ENCODE assay signal across 30 cellular contexts in the genomic region with DNA sequence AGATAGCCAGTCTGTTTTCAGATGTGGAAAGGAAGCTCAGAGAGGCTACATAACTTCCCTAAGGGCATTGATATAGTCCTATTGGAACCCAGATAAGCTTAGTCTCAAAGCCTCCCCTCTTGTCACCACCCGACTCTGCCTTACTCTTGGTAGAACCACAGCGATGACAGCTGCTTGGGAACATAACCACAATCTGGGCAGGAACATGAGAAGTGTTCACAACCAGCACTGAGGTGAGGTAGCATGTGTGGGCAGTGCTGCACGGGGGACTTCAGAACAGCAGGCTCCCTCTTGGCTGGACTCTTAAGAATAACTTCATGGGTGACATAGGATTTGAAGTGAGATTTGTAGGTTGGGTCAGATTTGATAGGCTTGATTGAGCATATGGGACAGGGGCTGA. TPM values are rescaled to one million over a fixed set of nuclear protein-coding genes. Genes with fewer than 3 reads are reported as not detected.
DNase-seq lines count a peak whose midpoint lies in the region; ATAC-seq and TF ChIP-seq lines count a peak whose summit lies in the region.
"Had no signal": no experiment of that assay in that cellular context is flagged by ENCODE, and none has a peak within 500 bp of the region (broad histone marks: within the 10 kb centered on the region; RNA-seq: fewer than 3 reads in every experiment).

No MANE protein-coding gene starts in this region.

- TF ChIP-seq CTCF in RWPE2 (IDR thresholded peaks at IDR 0.05; ENCODE audit: poor library complexity, severe bottlenecking) = no peak
- no peak for TF ChIP-seq CTCF in esophagus squamous epithelium (IDR thresholded peaks at IDR 0.05)
- no peak for TF ChIP-seq CTCF in endodermal cell (conservative IDR thresholded peaks at IDR 0.05)

- H3K27me3 Mint-ChIP-seq in endodermal cell (ENCODE audit: insufficient read depth) = peaks cover 68% of the 10 kb centered on the region
- H3K27me3 Mint-ChIP-seq: CD4-positive, alpha-beta memory T cell had no signal

- intact Hi-C loops in esophagus squamous epithelium (cut with DNase I) = no loop called here

- H3K4me3 ChIP-seq in RWPE2 (ENCODE audit: severe bottlenecking) (no peak overlapping the region), esophagus squamous epithelium (no peak overlapping the region), endodermal cell (ENCODE audit: low read length) (no peak overlapping the region)
- H3K4me3 ChIP-seq: GM23248, hepatocyte, sigmoid colon, SK-N-MC, suprapubic skin, uterus had no signal

- H3K4me1 Mint-ChIP-seq in stimulated activated effector memory CD8-positive, alpha-beta T cell treated with anti-CD3 and anti-CD28 coated beads, Interleukin-12 subunit alpha, Interleukin-12 subunit beta, amount 100 ng/mL, for 72 hours = peaks cover 22% of the 10 kb centered on the region
- H3K4me1 Mint-ChIP-seq in endodermal cell = peaks cover 34% of the 10 kb centered on the region
- H3K4me1 Mint-ChIP-seq: naive B cell had no signal

- 43 to 77% methylated on average over 2 to 3 of the region's 3 CpGs for WGBS in esophagus squamous epithelium, 2 donors
- 91 to 100% methylated on average over 1 to 3 of the region's 3 CpGs for WGBS in endodermal cell (ENCODE audit: insufficient coverage in 1 of 2, insufficient read length in 1 of 2), 2 experiments

- H3K27me3 ChIP-seq in RWPE2 (ENCODE audit: insufficient read depth, poor library complexity, severe bottlenecking) (no peaks in the 10 kb centered on the region), esophagus squamous epithelium (no peaks in the 10 kb centered on the region), endodermal cell (ENCODE audit: control insufficient read depth, insufficient read depth, low read length, poor library complexity, severe bottlenecking) (peaks cover 34% of the 10 kb centered on the region)
- H3K27me3 ChIP-seq: foreskin keratinocyte, hepatocyte, sigmoid colon, suprapubic skin, uterus had no signal

- H3K36me3 Mint-ChIP-seq in stimulated activated effector memory CD8-positive, alpha-beta T cell treated with anti-CD3 and anti-CD28 coated beads, Interleukin-12 subunit alpha, Interleukin-12 subunit beta, amount 100 ng/mL, for 72 hours = no peaks in the 10 kb centered on the region
- no peaks in the 10 kb centered on the region for H3K36me3 Mint-ChIP-seq in endodermal cell (ENCODE audit: low read depth)
- H3K36me3 Mint-ChIP-seq: CD4-positive, alpha-beta memory T cell; naive B cell; stimulated activated naive B cell treated with anti-CD40 and anti-IgM and Interleukin-4, amounts not matched to agents 10 μg/mL and 1 μg/mL and 100 μg/mL, for 72 hours had no signal

- H3K27ac ChIP-seq in RWPE2 (ENCODE audit: poor library complexity, severe bottlenecking) (peak overlapping the region; percentile 100), esophagus squamous epithelium (peak overlapping the region in 3 of 4 donors; percentile 69 to 88 (median 86)), endodermal cell (ENCODE audit: low read depth, low read length) (no peak overlapping the region)
- H3K27ac ChIP-seq: GM23248, hepatocyte, SK-N-MC, uterus had no signal

- no peak overlapping the region for H3K4me3 Mint-ChIP-seq in stimulated activated effector memory CD8-positive, alpha-beta T cell treated with anti-CD3 and anti-CD28 coated beads, Interleukin-12 subunit alpha, Interleukin-12 subunit beta, amount 100 ng/mL, for 72 hours
- no peak overlapping the region for H3K4me3 Mint-ChIP-seq in endodermal cell
- H3K4me3 Mint-ChIP-seq: activated T-cell treated with anti-CD3 and anti-CD28 coated beads, Interleukin-2, amount 50 U/mL, for 24 hours; CD4-positive, alpha-beta memory T cell; HFFc6; naive B cell; stimulated activated naive B cell treated with anti-CD40 and anti-IgM and Interleukin-4, amounts not matched to agents 10 μg/mL and 1 μg/mL and 100 μg/mL, for 72 hours had no signal

- no peaks in the 10 kb centered on the region for H3K9me3 Mint-ChIP-seq in stimulated activated effector memory CD8-positive, alpha-beta T cell treated with anti-CD3 and anti-CD28 coated beads, Interleukin-12 subunit alpha, Interleukin-12 subunit beta, amount 100 ng/mL, for 72 hours
- H3K9me3 Mint-ChIP-seq in endodermal cell = no peaks in the 10 kb centered on the region
- H3K9me3 Mint-ChIP-seq: activated T-cell treated with anti-CD3 and anti-CD28 coated beads, Interleukin-2, amount 50 U/mL, for 24 hours; CD4-positive, alpha-beta memory T cell; HFFc6; stimulated activated naive B cell treated with anti-CD40 and anti-IgM and Interleukin-4, amounts not matched to agents 10 μg/mL and 1 μg/mL and 100 μg/mL, for 72 hours had no signal

- ATAC-seq in RWPE2 (ENCODE audit: low read depth) = no peak
- peak; percentile 61 for ATAC-seq in stimulated activated effector memory CD8-positive, alpha-beta T cell treated with anti-CD3 and anti-CD28 coated beads, Interleukin-12 subunit alpha, Interleukin-12 subunit beta, amount 100 ng/mL, for 72 hours
- ATAC-seq: foreskin keratinocyte; stimulated activated naive B cell treated with anti-CD40 and anti-IgM and Interleukin-4, amounts not matched to agents 10 μg/mL and 1 μg/mL and 100 μg/mL, for 72 hours had no signal

- H3K4me1 ChIP-seq in RWPE2 (ENCODE audit: insufficient read depth, poor library complexity, severe bottlenecking) (peaks cover 44% of the 10 kb centered on the region), esophagus squamous epithelium (peaks cover 16 to 68% (median 25%) of the 10 kb centered on the region in 3 donors), endodermal cell (ENCODE audit: control insufficient read depth, insufficient read depth, low read length) (peaks cover 6% of the 10 kb centered on the region)
- H3K4me1 ChIP-seq: uterus had no signal

- DNase-seq in NK-92 treated with Interleukin-12 subunit alpha and Interleukin-12 subunit beta, amount 100 ng/mL, for 24 hours (lab: John Stamatoyannopoulos, UW) = peak; percentile 12
- DNase-seq in NK-92 (lab: John Stamatoyannopoulos, UW; ENCODE audit: unreplicated experiment) = no peak
- DNase-seq in RWPE2 (ENCODE audit: low spot score) = no peak
- no peak for DNase-seq in esophagus squamous epithelium (lab: John Stamatoyannopoulos, UW)
- DNase-seq in stimulated activated effector memory CD8-positive, alpha-beta T cell treated with anti-CD3 and anti-CD28 coated beads, Interleukin-12 subunit alpha, Interleukin-12 subunit beta, amount 100 ng/mL, for 72 hours (ENCODE audit: low spot score in 2 of 2) = no peak
- no peak for DNase-seq in NCI-H2196 (lab: John Stamatoyannopoulos, UW; ENCODE audit: unreplicated experiment)
- no peak for DNase-seq in endodermal cell
- no peak for DNase-seq in activated CD4-positive, alpha-beta T cell treated with anti-CD3 and anti-CD28 coated beads for 1 hour
- DNase-seq: activated CD4-positive, alpha-beta T cell treated with anti-CD3 and anti-CD28 coated beads for 4 hours; activated gamma-delta T cell treated with Interleukin-2 at 50 U/mL for 16 hours; activated T-cell treated with anti-CD3 and anti-CD28 coated beads, Interleukin-2, amount 50 U/mL, for 24 hours; CD4-positive, alpha-beta memory T cell; effector CD4-positive, alpha-beta T cell; erythroblast; foreskin keratinocyte; GM23248; HFFc6; naive B cell; NCI-H1048; NCI-H187; NCI-H2171; NCI-H510A treated with DMSO at 0.1 percent for 48 hours; sigmoid colon; stimulated activated CD4-positive, alpha-beta T cell treated with anti-CD3 and anti-CD28 coated beads, Interleukin-4, amount 100 ng/mL, for 4 hours; stimulated activated naive B cell treated with anti-CD40 and anti-IgM and Interleukin-4, amounts not matched to agents 10 μg/mL and 1 μg/mL and 100 μg/mL, for 72 hours; uterus had no signal

- H3K27ac Mint-ChIP-seq in stimulated activated effector memory CD8-positive, alpha-beta T cell treated with anti-CD3 and anti-CD28 coated beads, Interleukin-12 subunit alpha, Interleukin-12 subunit beta, amount 100 ng/mL, for 72 hours = no peak overlapping the region
- H3K27ac Mint-ChIP-seq in endodermal cell = no peak overlapping the region
- H3K27ac Mint-ChIP-seq: activated T-cell treated with anti-CD3 and anti-CD28 coated beads, Interleukin-2, amount 50 U/mL, for 24 hours; HFFc6; naive B cell; progenitor cell of endocrine pancreas; stimulated activated naive B cell treated with anti-CD40 and anti-IgM and Interleukin-4, amounts not matched to agents 10 μg/mL and 1 μg/mL and 100 μg/mL, for 72 hours had no signal

- H3K36me3 ChIP-seq in RWPE2 (ENCODE audit: low read depth) (no peaks in the 10 kb centered on the region), esophagus squamous epithelium (no peaks in the 10 kb centered on the region), endodermal cell (ENCODE audit: control insufficient read depth, insufficient read depth, low read length) (no peaks in the 10 kb centered on the region)
- H3K36me3 ChIP-seq: sigmoid colon, suprapubic skin, uterus had no signal

- no peak for TF ChIP-seq POLR2A in esophagus squamous epithelium (IDR thresholded peaks at IDR 0.05)

- H3K9me3 ChIP-seq in RWPE2 (ENCODE audit: severe bottlenecking) (no peaks in the 10 kb centered on the region), esophagus squamous epithelium (no peaks in the 10 kb centered on the region), endodermal cell (ENCODE audit: control insufficient read depth, low read length) (no peaks in the 10 kb centered on the region)
- H3K9me3 ChIP-seq: sigmoid colon, suprapubic skin, uterus had no signal

- H3K9ac ChIP-seq in endodermal cell (ENCODE audit: extremely low read depth, low read length, poor library complexity, severe bottlenecking) = no peak overlapping the region
- H3K9ac ChIP-seq: GM23248 had no signal

RNA-seq across cellular contexts. Expression of gene S100A10, which starts 9.3 kb away (rescaled TPM):
- 100 to 1,000 TPM; 301 to 611 (median 447) TPM for total RNA-seq in esophagus squamous epithelium
- total RNA-seq in endodermal cell = 100 to 1,000 TPM; 352 to 880 TPM
- polyA plus RNA-seq in endodermal cell (2013, experiment 1 of 2) = 263 TPM
- 320 TPM for polyA plus RNA-seq in endodermal cell (2013, experiment 2 of 2)

RNA-seq across cellular contexts. Expression of gene S100A11, which starts 33.8 kb away (rescaled TPM):
- total RNA-seq in esophagus squamous epithelium = 1,000 to 10,000 TPM in 3 of 4 donors, 100 to 1,000 TPM in 1; 900 to 2,319 (median 1,590) TPM
- 100 to 1,000 TPM; 163 to 248 TPM for total RNA-seq in endodermal cell
- polyA plus RNA-seq in endodermal cell (2013, experiment 1 of 2) = 271 TPM
- 328 TPM for polyA plus RNA-seq in endodermal cell (2013, experiment 2 of 2)
